ENCODE assay signal across 1 cellular context in genomic region chr11:66559141-66559861, GRCh38.
TF ChIP-seq lines count a peak whose summit lies in the region.

No MANE protein-coding gene starts in this region.

TF ChIP-seq in WTC11, 78 proteins besides CTCF, POLR2A, EP300 and RAD21:
- no peak for TF ChIP-seq ERG (CRISPR knock-in tag; IDR thresholded peaks at IDR 0.05)
- no peak for TF ChIP-seq AFF4 (CRISPR knock-in tag; IDR thresholded peaks at IDR 0.05; ENCODE audit: borderline replicate concordance)
- no peak for TF ChIP-seq ZBTB21 (CRISPR knock-in tag; IDR thresholded peaks at IDR 0.05; ENCODE audit: borderline replicate concordance)
- TF ChIP-seq, protein P1, sequence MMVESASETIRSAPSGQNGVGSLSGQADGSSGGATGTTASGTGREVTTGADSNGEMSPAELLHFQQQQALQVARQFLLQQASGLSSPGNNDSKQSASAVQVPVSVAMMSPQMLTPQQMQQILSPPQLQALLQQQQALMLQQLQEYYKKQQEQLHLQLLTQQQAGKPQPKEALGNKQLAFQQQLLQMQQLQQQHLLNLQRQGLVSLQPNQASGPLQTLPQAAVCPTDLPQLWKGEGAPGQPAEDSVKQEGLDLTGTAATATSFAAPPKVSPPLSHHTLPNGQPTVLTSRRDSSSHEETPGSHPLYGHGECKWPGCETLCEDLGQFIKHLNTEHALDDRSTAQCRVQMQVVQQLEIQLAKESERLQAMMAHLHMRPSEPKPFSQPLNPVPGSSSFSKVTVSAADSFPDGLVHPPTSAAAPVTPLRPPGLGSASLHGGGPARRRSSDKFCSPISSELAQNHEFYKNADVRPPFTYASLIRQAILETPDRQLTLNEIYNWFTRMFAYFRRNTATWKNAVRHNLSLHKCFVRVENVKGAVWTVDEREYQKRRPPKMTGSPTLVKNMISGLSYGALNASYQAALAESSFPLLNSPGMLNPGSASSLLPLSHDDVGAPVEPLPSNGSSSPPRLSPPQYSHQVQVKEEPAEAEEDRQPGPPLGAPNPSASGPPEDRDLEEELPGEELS (CRISPR knock-in tag; IDR thresholded peaks at IDR 0.05), result no peak
- no peak for TF ChIP-seq ESRRA (CRISPR knock-in tag; IDR thresholded peaks at IDR 0.05; ENCODE audit: borderline replicate concordance)
- no peak for TF ChIP-seq NFYB (CRISPR knock-in tag; conservative IDR thresholded peaks at IDR 0.05; ENCODE audit: low read depth)
- TF ChIP-seq, protein P2, sequence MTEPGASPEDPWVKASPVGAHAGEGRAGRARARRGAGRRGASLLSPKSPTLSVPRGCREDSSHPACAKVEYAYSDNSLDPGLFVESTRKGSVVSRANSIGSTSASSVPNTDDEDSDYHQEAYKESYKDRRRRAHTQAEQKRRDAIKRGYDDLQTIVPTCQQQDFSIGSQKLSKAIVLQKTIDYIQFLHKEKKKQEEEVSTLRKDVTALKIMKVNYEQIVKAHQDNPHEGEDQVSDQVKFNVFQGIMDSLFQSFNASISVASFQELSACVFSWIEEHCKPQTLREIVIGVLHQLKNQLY (CRISPR knock-in tag; IDR thresholded peaks at IDR 0.05), result no peak
- TF ChIP-seq NFATC4 (CRISPR knock-in tag; IDR thresholded peaks at IDR 0.05), result no peak
- TF ChIP-seq MXD4 (CRISPR knock-in tag; IDR thresholded peaks at IDR 0.05; ENCODE audit: borderline replicate concordance), result no peak
- no peak for TF ChIP-seq MAX (CRISPR knock-in tag; IDR thresholded peaks at IDR 0.05)
TF ChIP-seq in WTC11: peak in this region for 0.
